ENCODE assay signal across 14 cellular contexts in genomic region chr2:106858810-106859209, GRCh38.
A peak's percentile ranks its signal among the peaks of the same experiment; 100 is the strongest.
DNase-seq lines count a peak whose midpoint lies in the region; ATAC-seq and TF ChIP-seq lines count a peak whose summit lies in the region.
"Had no signal": no experiment of that assay in that cellular context is flagged by ENCODE, and none has a peak within 500 bp of the region (broad histone marks: within the 10 kb centered on the region; RNA-seq: fewer than 3 reads in every experiment).

No MANE protein-coding gene starts in this region.

- no peak overlapping the region for H3K27ac ChIP-seq in DND-41 (ENCODE audit: low read length)

- H3K9me3 ChIP-seq in DND-41 (ENCODE audit: insufficient read depth, low read length, severe bottlenecking) = no peaks in the 10 kb centered on the region
- H3K9me3 ChIP-seq in Loucy (ENCODE audit: insufficient read depth, low read depth, low read length) = no peaks in the 10 kb centered on the region
- H3K9me3 ChIP-seq: HAP-1 had no signal

- H3K4me2 ChIP-seq in DND-41 (ENCODE audit: insufficient read depth, low read length) (no peak overlapping the region), Loucy (ENCODE audit: low read depth, low read length, poor library complexity, severe bottlenecking) (no peak overlapping the region)

- H3K79me2 ChIP-seq in DND-41 (ENCODE audit: insufficient read depth, low read length) (no peaks in the 10 kb centered on the region), Loucy (ENCODE audit: insufficient read depth, low read length) (no peaks in the 10 kb centered on the region)

- no peak overlapping the region for H3K4me3 ChIP-seq in DND-41 (ENCODE audit: low read depth in 1 of 2, low read length in 2 of 2)
- no peak overlapping the region for H3K4me3 ChIP-seq in Loucy (ENCODE audit: low read length, poor library complexity, severe bottlenecking)
- H3K4me3 ChIP-seq: GM12878, HAP-1 had no signal

- DNase-seq in NCI-H2171 treated with DMSO at 0.1 percent for 48 hours (lab: John Stamatoyannopoulos, UW) = peak; percentile 51
- no peak for DNase-seq in NCI-H2171 (lab: John Stamatoyannopoulos, UW)
- no peak for DNase-seq in DND-41
- peak in 6 of 10 donors; percentile 23 to 83 (median 76) for DNase-seq in posterior cingulate gyrus
- no peak for DNase-seq in NCI-H187 treated with DMSO at 0.1 percent for 48 hours (lab: John Stamatoyannopoulos, UW)
- DNase-seq: ACHN; C1 segment of cervical spinal cord; CD4-positive, alpha-beta T cell; KG1 had no signal

- H3K36me3 ChIP-seq in DND-41 (ENCODE audit: insufficient read depth, low read length) (no peaks in the 10 kb centered on the region), Loucy (ENCODE audit: insufficient read depth, low read length) (no peaks in the 10 kb centered on the region)
- H3K36me3 ChIP-seq: HAP-1 had no signal

- H3K9ac ChIP-seq in DND-41 (ENCODE audit: low read depth, low read length) = no peak overlapping the region
- H3K9ac ChIP-seq in Loucy (ENCODE audit: low read depth, low read length, poor library complexity, severe bottlenecking) = no peak overlapping the region

- H3F3A ChIP-seq in Loucy (ENCODE audit: low read depth) = no peaks in the 10 kb centered on the region

- intact Hi-C loops in posterior cingulate gyrus (cut with DNase I) = no loop called here

- no peak for ATAC-seq in DND-41 (ENCODE audit: insufficient read depth, low read depth)
- ATAC-seq in HG03045 (IDR thresholded peaks at IDR 0.05; ENCODE audit: unreplicated experiment) = no peak
- ATAC-seq in HG02840 (IDR thresholded peaks at IDR 0.05; ENCODE audit: low FRiP score, unreplicated experiment) = no peak
- ATAC-seq: GM12878 had no signal

- H3K27me3 ChIP-seq in DND-41 (ENCODE audit: insufficient read depth, low read length, poor library complexity) (peaks cover 2% of the 10 kb centered on the region), Loucy (ENCODE audit: insufficient read depth, low read length, poor library complexity, severe bottlenecking) (no peaks in the 10 kb centered on the region)

- no peaks in the 10 kb centered on the region for H3K4me1 ChIP-seq in DND-41 (ENCODE audit: insufficient read depth, low read length)
- no peaks in the 10 kb centered on the region for H3K4me1 ChIP-seq in Loucy (ENCODE audit: insufficient read depth, low read length, poor library complexity, severe bottlenecking)
- H3K4me1 ChIP-seq: HAP-1 had no signal

- H4K20me1 ChIP-seq in DND-41 (ENCODE audit: insufficient read depth, low read length) (no peaks in the 10 kb centered on the region), Loucy (ENCODE audit: insufficient read depth, low read length, poor library complexity, severe bottlenecking) (no peaks in the 10 kb centered on the region)

- H2AFZ ChIP-seq in DND-41 (ENCODE audit: low read depth, low read length) (no peak overlapping the region), Loucy (ENCODE audit: low read length) (no peak overlapping the region)

- TF ChIP-seq CTCF in DND-41 (IDR thresholded peaks at IDR 0.05; ENCODE audit: borderline replicate concordance, extremely low read depth, low read length, poor library complexity, severe bottlenecking) (peak; percentile 11), Loucy (conservative IDR thresholded peaks at IDR 0.05; ENCODE audit: low read length) (peak; percentile 28; the same call in 1 of the 2 replicates)

- H3K9me2 ChIP-seq in Loucy (replicated peaks; ENCODE audit: low read depth, low read length) = no peaks in the 10 kb centered on the region

Comparison
In these comparisons a context has a peak if more than half of its experiments do, and no peak if none do; other contexts are left out.
1. DNase-seq: peak in NCI-H2171 treated with DMSO at 0.1 percent for 48 hours (single experiment) and posterior cingulate gyrus (6 of 10); none in NCI-H2171 (single experiment), DND-41 (single experiment) and NCI-H187 treated with DMSO at 0.1 percent for 48 hours (single experiment).